Comparison of ENCODE assay signal across 1 cellular context in the genomic region with DNA sequence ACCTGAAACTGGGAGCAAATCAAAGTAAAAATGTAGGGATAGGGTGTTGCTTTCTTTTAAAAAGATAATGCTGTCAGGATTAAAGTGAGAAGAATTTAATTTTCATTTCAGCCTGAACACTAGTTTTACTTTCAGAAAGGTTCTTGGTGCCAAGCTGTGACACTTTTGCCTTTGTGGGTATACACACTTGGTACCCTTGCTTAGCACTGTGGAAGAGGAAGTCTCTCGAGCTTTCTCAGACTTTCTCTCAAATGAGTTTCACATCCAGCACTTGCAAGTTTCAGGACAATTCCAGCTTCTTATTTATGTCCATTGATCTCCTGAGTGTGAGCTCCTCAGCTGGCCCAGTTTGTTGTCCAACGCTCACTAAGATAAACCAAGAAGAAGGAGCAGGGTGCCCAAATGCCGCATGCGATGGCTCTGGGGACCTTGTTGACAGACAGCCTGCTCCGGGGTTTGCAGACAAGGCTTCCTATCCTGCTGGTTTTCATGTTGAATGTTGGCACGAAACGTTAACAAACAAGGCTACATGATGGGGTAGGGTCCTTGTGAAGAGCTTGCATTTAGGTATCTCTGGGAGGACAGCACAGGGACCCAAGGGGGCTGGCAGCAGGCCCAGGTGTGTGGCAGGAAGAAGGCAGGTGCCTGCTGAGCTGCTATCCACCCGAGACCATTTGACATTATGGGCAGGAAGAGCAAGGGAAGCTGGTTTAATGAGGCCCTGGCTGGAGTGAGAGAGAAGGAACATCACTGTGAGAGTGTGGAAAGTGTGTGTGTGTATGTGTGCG.
TF ChIP-seq lines count a peak whose summit lies in the region.

No MANE protein-coding gene starts in this region.

TF ChIP-seq in HEK293, 187 proteins besides CTCF, POLR2A, EP300 and RAD21 (continued from another document):
- TF ChIP-seq, protein P1, sequence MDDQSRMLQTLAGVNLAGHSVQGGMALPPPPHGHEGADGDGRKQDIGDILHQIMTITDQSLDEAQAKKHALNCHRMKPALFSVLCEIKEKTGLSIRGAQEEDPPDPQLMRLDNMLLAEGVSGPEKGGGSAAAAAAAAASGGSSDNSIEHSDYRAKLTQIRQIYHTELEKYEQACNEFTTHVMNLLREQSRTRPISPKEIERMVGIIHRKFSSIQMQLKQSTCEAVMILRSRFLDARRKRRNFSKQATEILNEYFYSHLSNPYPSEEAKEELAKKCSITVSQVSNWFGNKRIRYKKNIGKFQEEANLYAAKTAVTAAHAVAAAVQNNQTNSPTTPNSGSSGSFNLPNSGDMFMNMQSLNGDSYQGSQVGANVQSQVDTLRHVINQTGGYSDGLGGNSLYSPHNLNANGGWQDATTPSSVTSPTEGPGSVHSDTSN (CRISPR knock-in tag; IDR thresholded peaks at IDR 0.05), result no peak
- TF ChIP-seq ZNF169 (tag by site-specific recombination; IDR thresholded peaks at IDR 0.05), result 0 out of 2 replicates have a peak, but pooled peaks have one; percentile 42
- TF ChIP-seq OSR2 (tag by site-specific recombination; IDR thresholded peaks at IDR 0.05), result no peak
- TF ChIP-seq, protein P2, sequence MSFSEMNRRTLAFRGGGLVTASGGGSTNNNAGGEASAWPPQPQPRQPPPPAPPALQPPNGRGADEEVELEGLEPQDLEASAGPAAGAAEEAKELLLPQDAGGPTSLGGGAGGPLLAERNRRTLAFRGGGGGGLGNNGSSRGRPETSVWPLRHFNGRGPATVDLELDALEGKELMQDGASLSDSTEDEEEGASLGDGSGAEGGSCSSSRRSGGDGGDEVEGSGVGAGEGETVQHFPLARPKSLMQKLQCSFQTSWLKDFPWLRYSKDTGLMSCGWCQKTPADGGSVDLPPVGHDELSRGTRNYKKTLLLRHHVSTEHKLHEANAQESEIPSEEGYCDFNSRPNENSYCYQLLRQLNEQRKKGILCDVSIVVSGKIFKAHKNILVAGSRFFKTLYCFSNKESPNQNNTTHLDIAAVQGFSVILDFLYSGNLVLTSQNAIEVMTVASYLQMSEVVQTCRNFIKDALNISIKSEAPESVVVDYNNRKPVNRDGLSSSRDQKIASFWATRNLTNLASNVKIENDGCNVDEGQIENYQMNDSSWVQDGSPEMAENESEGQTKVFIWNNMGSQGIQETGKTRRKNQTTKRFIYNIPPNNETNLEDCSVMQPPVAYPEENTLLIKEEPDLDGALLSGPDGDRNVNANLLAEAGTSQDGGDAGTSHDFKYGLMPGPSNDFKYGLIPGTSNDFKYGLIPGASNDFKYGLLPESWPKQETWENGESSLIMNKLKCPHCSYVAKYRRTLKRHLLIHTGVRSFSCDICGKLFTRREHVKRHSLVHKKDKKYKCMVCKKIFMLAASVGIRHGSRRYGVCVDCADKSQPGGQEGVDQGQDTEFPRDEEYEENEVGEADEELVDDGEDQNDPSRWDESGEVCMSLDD (tag by site-specific recombination; IDR thresholded peaks at IDR 0.05), result 0 out of 2 replicates have a peak, but pooled peaks have one; percentile 20
- no peak for TF ChIP-seq ZNF660 (tag by site-specific recombination; IDR thresholded peaks at IDR 0.05)
- TF ChIP-seq ZNF404 (tag by site-specific recombination; IDR thresholded peaks at IDR 0.05), result no peak
- TF ChIP-seq ZNF266 (tag by site-specific recombination; IDR thresholded peaks at IDR 0.05; ENCODE audit: low read depth), result no peak
- no peak for TF ChIP-seq ZNF16 (tag by site-specific recombination; IDR thresholded peaks at IDR 0.05; ENCODE audit: low read depth)
- no peak for TF ChIP-seq ZNF549 (tag by site-specific recombination; IDR thresholded peaks at IDR 0.05)
